ENCODE assay signal across 7 cellular contexts in genomic region chr2:27086722-27087446, GRCh38. TPM values are rescaled to one million over a fixed set of nuclear protein-coding genes. Genes with fewer than 3 reads are reported as not detected.
A peak's percentile ranks its signal among the peaks of the same experiment; 100 is the strongest.
DNase-seq lines count a peak whose midpoint lies in the region; ATAC-seq lines count a peak whose summit lies in the region.

Gene KHK, plus strand, starts transcription at chr2:27086772. Its CDS starts 488 bp downstream, at chr2:27087260.

- no peaks in the 10 kb centered on the region for H3K27me3 ChIP-seq in skeletal muscle satellite cell (ENCODE audit: control insufficient read depth, insufficient read depth, low read length)

- ATAC-seq in GM21447 (IDR thresholded peaks at IDR 0.05; ENCODE audit: unreplicated experiment) = peak; percentile 12
- ATAC-seq in activated naive CD8-positive, alpha-beta T cell treated with anti-CD3 and anti-CD28 coated beads, Interleukin-2, amount 50 U/mL, for 24 hours = peak; percentile 1

- H3K27ac Mint-ChIP-seq in activated naive CD8-positive, alpha-beta T cell treated with anti-CD3 and anti-CD28 coated beads, Interleukin-2, amount 50 U/mL, for 24 hours = peak within 1 kb of the TSS; percentile 71

- H3K9me3 ChIP-seq in skeletal muscle satellite cell (replicated peaks; ENCODE audit: low read length) = no peaks in the 10 kb centered on the region

- peak within 1 kb of the TSS; percentile 97 for H3K4me2 ChIP-seq in skeletal muscle satellite cell (ENCODE audit: low read length)

- no peaks in the 10 kb centered on the region for H3K36me3 Mint-ChIP-seq in activated naive CD8-positive, alpha-beta T cell treated with anti-CD3 and anti-CD28 coated beads, Interleukin-2, amount 50 U/mL, for 24 hours (ENCODE audit: low read depth)

- H3K4me3 ChIP-seq in iPS-11a (ENCODE audit: low read depth, low read length) = peak within 1 kb of the TSS; percentile 53
- H3K4me3 ChIP-seq in skeletal muscle satellite cell (ENCODE audit: low read length) = peak within 1 kb of the TSS; percentile 72

- H3K9me3 Mint-ChIP-seq in activated naive CD8-positive, alpha-beta T cell treated with anti-CD3 and anti-CD28 coated beads, Interleukin-2, amount 50 U/mL, for 24 hours = no peaks in the 10 kb centered on the region

- peaks cover 33% of the 10 kb centered on the region for H3K4me1 ChIP-seq in skeletal muscle satellite cell (ENCODE audit: control insufficient read depth, insufficient read depth, low read length)

- peaks cover 9% of the 10 kb centered on the region for H3K36me3 ChIP-seq in skeletal muscle satellite cell (ENCODE audit: insufficient read depth, low read length)

- H3K9ac ChIP-seq in skeletal muscle satellite cell (ENCODE audit: low read depth, low read length) = peak within 1 kb of the TSS; percentile 85

- peak; percentile 27 for DNase-seq in GM03348 (ENCODE audit: low spot score)
- peak; percentile 49 for DNase-seq in NCI-H146 treated with DMSO at 0.1 percent for 48 hours (lab: John Stamatoyannopoulos, UW; ENCODE audit: unreplicated experiment)
- peak; percentile 30 for DNase-seq in activated naive CD8-positive, alpha-beta T cell treated with anti-CD3 and anti-CD28 coated beads, Interleukin-2, amount 50 U/mL, for 24 hours
- DNase-seq in germinal center (ENCODE audit: low spot score) = no peak

- peaks cover 21% of the 10 kb centered on the region for H3K4me1 Mint-ChIP-seq in activated naive CD8-positive, alpha-beta T cell treated with anti-CD3 and anti-CD28 coated beads, Interleukin-2, amount 50 U/mL, for 24 hours

- H3K4me3 Mint-ChIP-seq in activated naive CD8-positive, alpha-beta T cell treated with anti-CD3 and anti-CD28 coated beads, Interleukin-2, amount 50 U/mL, for 24 hours = peak within 1 kb of the TSS; percentile 80

- H3K27me3 Mint-ChIP-seq in activated naive CD8-positive, alpha-beta T cell treated with anti-CD3 and anti-CD28 coated beads, Interleukin-2, amount 50 U/mL, for 24 hours = no peaks in the 10 kb centered on the region

RNA-seq across cellular contexts. Expression of gene KHK, which starts in this region (rescaled TPM):
- 0.25 and 1.3 TPM in 2 replicates for total RNA-seq in skeletal muscle satellite cell (2012; rRNA removed)
